ENCODE assay signal across 1 cellular context in the genomic region with DNA sequence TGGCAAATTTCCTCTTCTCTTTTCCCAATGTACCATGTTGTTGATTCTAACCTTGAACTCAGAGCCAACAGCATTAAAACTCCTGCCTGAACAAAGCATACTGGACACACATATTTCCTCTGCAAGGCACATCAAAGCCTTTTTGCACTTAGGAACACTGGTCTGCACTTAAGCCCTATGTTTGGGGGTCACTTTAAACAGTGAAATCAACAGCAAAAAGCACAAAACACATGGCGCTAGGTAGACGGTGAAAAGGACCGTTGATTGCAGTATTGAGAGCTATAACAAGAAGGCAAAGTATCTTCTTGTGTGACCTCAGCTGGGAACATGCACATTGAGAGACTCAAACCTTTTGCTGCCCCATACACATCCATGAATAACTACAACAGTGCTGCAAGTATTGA.
TF ChIP-seq lines count a peak whose summit lies in the region.

No MANE protein-coding gene starts in this region.

TF ChIP-seq in HepG2, 621 proteins besides CTCF, POLR2A, EP300 and RAD21 (continued from another document and continues in another):
- TF ChIP-seq, protein P1, sequence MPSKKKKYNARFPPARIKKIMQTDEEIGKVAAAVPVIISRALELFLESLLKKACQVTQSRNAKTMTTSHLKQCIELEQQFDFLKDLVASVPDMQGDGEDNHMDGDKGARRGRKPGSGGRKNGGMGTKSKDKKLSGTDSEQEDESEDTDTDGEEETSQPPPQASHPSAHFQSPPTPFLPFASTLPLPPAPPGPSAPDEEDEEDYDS (CRISPR knock-in tag; IDR thresholded peaks at IDR 0.05) = peak; percentile 78
- TF ChIP-seq ZNF607 (CRISPR knock-in tag; IDR thresholded peaks at IDR 0.05; ENCODE audit: borderline replicate concordance) = no peak
- no peak for TF ChIP-seq ZNF782 (CRISPR knock-in tag; IDR thresholded peaks at IDR 0.05; ENCODE audit: borderline replicate concordance)
- TF ChIP-seq TBX3 (IDR thresholded peaks at IDR 0.05; ENCODE audit: borderline replicate concordance) = peak; percentile 94
- no peak for TF ChIP-seq JDP2 (CRISPR knock-in tag; IDR thresholded peaks at IDR 0.05; ENCODE audit: borderline replicate concordance)
- TF ChIP-seq, protein P2, sequence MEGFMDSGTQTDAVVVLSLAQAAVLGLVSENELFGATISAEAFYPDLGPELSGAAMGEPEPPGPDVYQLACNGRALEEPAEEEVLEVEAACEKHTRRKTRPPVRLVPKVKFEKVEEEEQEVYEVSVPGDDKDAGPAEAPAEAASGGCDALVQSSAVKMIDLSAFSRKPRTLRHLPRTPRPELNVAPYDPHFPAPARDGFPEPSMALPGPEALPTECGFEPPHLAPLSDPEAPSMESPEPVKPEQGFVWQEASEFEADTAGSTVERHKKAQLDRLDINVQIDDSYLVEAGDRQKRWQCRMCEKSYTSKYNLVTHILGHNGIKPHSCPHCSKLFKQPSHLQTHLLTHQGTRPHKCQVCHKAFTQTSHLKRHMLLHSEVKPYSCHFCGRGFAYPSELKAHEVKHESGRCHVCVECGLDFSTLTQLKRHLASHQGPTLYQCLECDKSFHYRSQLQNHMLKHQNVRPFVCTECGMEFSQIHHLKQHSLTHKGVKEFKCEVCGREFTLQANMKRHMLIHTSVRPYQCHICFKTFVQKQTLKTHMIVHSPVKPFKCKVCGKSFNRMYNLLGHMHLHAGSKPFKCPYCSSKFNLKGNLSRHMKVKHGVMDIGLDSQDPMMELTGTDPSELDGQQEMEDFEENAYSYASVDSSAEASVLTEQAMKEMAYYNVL (CRISPR knock-in tag; IDR thresholded peaks at IDR 0.05; ENCODE audit: borderline replicate concordance) = peak; percentile 93; the same call in 1 of the 2 replicates
- no peak for TF ChIP-seq YY1 (IDR thresholded peaks at IDR 0.05; ENCODE audit: insufficient read depth, insufficient replicate concordance, low read depth, low read length)
- no peak for TF ChIP-seq SYNCRIP (IDR thresholded peaks at IDR 0.05; ENCODE audit: insufficient read depth, low read depth, low read length)
- TF ChIP-seq ERF (CRISPR knock-in tag; IDR thresholded peaks at IDR 0.05) = peak; percentile 86
- TF ChIP-seq HNF4A (CRISPR knock-in tag; IDR thresholded peaks at IDR 0.05) = peak; percentile 97
- no peak for TF ChIP-seq ZNF496 (CRISPR knock-in tag; IDR thresholded peaks at IDR 0.05; ENCODE audit: insufficient replicate concordance)
- TF ChIP-seq GATAD1 (CRISPR knock-in tag; IDR thresholded peaks at IDR 0.05) = peak; percentile 52; the same call in 1 of the 2 replicates
- no peak for TF ChIP-seq NFKB2 (CRISPR knock-in tag; IDR thresholded peaks at IDR 0.05; ENCODE audit: borderline replicate concordance)
- TF ChIP-seq, protein P3, sequence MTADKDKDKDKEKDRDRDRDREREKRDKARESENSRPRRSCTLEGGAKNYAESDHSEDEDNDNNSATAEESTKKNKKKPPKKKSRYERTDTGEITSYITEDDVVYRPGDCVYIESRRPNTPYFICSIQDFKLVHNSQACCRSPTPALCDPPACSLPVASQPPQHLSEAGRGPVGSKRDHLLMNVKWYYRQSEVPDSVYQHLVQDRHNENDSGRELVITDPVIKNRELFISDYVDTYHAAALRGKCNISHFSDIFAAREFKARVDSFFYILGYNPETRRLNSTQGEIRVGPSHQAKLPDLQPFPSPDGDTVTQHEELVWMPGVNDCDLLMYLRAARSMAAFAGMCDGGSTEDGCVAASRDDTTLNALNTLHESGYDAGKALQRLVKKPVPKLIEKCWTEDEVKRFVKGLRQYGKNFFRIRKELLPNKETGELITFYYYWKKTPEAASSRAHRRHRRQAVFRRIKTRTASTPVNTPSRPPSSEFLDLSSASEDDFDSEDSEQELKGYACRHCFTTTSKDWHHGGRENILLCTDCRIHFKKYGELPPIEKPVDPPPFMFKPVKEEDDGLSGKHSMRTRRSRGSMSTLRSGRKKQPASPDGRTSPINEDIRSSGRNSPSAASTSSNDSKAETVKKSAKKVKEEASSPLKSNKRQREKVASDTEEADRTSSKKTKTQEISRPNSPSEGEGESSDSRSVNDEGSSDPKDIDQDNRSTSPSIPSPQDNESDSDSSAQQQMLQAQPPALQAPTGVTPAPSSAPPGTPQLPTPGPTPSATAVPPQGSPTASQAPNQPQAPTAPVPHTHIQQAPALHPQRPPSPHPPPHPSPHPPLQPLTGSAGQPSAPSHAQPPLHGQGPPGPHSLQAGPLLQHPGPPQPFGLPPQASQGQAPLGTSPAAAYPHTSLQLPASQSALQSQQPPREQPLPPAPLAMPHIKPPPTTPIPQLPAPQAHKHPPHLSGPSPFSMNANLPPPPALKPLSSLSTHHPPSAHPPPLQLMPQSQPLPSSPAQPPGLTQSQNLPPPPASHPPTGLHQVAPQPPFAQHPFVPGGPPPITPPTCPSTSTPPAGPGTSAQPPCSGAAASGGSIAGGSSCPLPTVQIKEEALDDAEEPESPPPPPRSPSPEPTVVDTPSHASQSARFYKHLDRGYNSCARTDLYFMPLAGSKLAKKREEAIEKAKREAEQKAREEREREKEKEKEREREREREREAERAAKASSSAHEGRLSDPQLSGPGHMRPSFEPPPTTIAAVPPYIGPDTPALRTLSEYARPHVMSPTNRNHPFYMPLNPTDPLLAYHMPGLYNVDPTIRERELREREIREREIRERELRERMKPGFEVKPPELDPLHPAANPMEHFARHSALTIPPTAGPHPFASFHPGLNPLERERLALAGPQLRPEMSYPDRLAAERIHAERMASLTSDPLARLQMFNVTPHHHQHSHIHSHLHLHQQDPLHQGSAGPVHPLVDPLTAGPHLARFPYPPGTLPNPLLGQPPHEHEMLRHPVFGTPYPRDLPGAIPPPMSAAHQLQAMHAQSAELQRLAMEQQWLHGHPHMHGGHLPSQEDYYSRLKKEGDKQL (CRISPR knock-in tag; IDR thresholded peaks at IDR 0.05; ENCODE audit: low read depth) = peak; percentile 70; the same call in 1 of the 2 replicates
- TF ChIP-seq CENPT (CRISPR knock-in tag; IDR thresholded peaks at IDR 0.05; ENCODE audit: low read depth) = no peak
- TF ChIP-seq, protein P4, sequence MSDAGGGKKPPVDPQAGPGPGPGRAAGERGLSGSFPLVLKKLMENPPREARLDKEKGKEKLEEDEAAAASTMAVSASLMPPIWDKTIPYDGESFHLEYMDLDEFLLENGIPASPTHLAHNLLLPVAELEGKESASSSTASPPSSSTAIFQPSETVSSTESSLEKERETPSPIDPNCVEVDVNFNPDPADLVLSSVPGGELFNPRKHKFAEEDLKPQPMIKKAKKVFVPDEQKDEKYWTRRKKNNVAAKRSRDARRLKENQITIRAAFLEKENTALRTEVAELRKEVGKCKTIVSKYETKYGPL (CRISPR knock-in tag; IDR thresholded peaks at IDR 0.05) = no peak
- peak; percentile 85; the same call in 1 of the 2 replicates for TF ChIP-seq HMG20B (CRISPR knock-in tag; conservative IDR thresholded peaks at IDR 0.05)
- TF ChIP-seq ZEB1 (IDR thresholded peaks at IDR 0.05; ENCODE audit: insufficient replicate concordance, low read depth) = no peak
- peak; percentile 55 for TF ChIP-seq STAG1 (CRISPR knock-in tag; IDR thresholded peaks at IDR 0.05)
- peak; percentile 95 for TF ChIP-seq SALL1 (CRISPR knock-in tag; IDR thresholded peaks at IDR 0.05)
- no peak for TF ChIP-seq ZNF557 (CRISPR knock-in tag; IDR thresholded peaks at IDR 0.05)
- TF ChIP-seq, protein P5, sequence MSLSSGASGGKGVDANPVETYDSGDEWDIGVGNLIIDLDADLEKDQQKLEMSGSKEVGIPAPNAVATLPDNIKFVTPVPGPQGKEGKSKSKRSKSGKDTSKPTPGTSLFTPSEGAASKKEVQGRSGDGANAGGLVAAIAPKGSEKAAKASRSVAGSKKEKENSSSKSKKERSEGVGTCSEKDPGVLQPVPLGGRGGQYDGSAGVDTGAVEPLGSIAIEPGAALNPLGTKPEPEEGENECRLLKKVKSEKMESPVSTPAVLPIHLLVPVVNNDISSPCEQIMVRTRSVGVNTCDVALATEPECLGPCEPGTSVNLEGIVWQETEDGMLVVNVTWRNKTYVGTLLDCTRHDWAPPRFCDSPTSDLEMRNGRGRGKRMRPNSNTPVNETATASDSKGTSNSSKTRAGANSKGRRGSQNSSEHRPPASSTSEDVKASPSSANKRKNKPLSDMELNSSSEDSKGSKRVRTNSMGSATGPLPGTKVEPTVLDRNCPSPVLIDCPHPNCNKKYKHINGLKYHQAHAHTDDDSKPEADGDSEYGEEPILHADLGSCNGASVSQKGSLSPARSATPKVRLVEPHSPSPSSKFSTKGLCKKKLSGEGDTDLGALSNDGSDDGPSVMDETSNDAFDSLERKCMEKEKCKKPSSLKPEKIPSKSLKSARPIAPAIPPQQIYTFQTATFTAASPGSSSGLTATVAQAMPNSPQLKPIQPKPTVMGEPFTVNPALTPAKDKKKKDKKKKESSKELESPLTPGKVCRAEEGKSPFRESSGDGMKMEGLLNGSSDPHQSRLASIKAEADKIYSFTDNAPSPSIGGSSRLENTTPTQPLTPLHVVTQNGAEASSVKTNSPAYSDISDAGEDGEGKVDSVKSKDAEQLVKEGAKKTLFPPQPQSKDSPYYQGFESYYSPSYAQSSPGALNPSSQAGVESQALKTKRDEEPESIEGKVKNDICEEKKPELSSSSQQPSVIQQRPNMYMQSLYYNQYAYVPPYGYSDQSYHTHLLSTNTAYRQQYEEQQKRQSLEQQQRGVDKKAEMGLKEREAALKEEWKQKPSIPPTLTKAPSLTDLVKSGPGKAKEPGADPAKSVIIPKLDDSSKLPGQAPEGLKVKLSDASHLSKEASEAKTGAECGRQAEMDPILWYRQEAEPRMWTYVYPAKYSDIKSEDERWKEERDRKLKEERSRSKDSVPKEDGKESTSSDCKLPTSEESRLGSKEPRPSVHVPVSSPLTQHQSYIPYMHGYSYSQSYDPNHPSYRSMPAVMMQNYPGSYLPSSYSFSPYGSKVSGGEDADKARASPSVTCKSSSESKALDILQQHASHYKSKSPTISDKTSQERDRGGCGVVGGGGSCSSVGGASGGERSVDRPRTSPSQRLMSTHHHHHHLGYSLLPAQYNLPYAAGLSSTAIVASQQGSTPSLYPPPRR (CRISPR knock-in tag; IDR thresholded peaks at IDR 0.05; ENCODE audit: borderline replicate concordance) = peak; percentile 90
- no peak for TF ChIP-seq PCBP2 (optimal IDR thresholded peaks at IDR 0.05; ENCODE audit: low read depth, low read length, poor library complexity, severe bottlenecking)
- no peak for TF ChIP-seq KLF6 (CRISPR knock-in tag; IDR thresholded peaks at IDR 0.05)
- peak; percentile 92 for TF ChIP-seq MIXL1 (CRISPR knock-in tag; IDR thresholded peaks at IDR 0.05)
- TF ChIP-seq ZNF256 (CRISPR knock-in tag; conservative IDR thresholded peaks at IDR 0.05) = no peak
- TF ChIP-seq MXI1 (IDR thresholded peaks at IDR 0.05; ENCODE audit: borderline replicate concordance, low read depth, low read length) = no peak
- TF ChIP-seq, protein P6, sequence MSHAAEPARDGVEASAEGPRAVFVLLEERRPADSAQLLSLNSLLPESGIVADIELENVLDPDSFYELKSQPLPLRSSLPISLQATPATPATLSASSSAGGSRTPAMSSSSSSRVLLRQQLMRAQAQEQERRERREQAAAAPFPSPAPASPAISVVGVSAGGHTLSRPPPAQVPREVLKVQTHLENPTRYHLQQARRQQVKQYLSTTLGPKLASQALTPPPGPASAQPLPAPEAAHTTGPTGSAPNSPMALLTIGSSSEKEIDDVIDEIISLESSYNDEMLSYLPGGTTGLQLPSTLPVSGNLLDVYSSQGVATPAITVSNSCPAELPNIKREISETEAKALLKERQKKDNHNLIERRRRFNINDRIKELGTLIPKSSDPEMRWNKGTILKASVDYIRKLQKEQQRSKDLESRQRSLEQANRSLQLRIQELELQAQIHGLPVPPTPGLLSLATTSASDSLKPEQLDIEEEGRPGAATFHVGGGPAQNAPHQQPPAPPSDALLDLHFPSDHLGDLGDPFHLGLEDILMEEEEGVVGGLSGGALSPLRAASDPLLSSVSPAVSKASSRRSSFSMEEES (CRISPR knock-in tag; IDR thresholded peaks at IDR 0.05) = peak; percentile 83
- TF ChIP-seq RXRA (CRISPR knock-in tag; IDR thresholded peaks at IDR 0.05) = peak; percentile 61; the same call in 1 of the 2 replicates
- TF ChIP-seq ZNF562 (CRISPR knock-in tag; IDR thresholded peaks at IDR 0.05; ENCODE audit: borderline replicate concordance) = no peak
- no peak for TF ChIP-seq EZH2 (conservative IDR thresholded peaks at IDR 0.05; ENCODE audit: low read depth, low read length)
- TF ChIP-seq, protein P7, sequence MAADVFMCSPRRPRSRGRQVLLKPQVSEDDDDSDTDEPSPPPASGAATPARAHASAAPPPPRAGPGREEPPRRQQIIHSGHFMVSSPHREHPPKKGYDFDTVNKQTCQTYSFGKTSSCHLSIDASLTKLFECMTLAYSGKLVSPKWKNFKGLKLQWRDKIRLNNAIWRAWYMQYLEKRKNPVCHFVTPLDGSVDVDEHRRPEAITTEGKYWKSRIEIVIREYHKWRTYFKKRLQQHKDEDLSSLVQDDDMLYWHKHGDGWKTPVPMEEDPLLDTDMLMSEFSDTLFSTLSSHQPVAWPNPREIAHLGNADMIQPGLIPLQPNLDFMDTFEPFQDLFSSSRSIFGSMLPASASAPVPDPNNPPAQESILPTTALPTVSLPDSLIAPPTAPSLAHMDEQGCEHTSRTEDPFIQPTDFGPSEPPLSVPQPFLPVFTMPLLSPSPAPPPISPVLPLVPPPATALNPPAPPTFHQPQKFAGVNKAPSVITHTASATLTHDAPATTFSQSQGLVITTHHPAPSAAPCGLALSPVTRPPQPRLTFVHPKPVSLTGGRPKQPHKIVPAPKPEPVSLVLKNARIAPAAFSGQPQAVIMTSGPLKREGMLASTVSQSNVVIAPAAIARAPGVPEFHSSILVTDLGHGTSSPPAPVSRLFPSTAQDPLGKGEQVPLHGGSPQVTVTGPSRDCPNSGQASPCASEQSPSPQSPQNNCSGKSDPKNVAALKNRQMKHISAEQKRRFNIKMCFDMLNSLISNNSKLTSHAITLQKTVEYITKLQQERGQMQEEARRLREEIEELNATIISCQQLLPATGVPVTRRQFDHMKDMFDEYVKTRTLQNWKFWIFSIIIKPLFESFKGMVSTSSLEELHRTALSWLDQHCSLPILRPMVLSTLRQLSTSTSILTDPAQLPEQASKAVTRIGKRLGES (CRISPR knock-in tag; IDR thresholded peaks at IDR 0.05; ENCODE audit: borderline replicate concordance) = no peak
- TF ChIP-seq ZNF775 (CRISPR knock-in tag; IDR thresholded peaks at IDR 0.05; ENCODE audit: borderline replicate concordance) = no peak
- TF ChIP-seq, protein P8, sequence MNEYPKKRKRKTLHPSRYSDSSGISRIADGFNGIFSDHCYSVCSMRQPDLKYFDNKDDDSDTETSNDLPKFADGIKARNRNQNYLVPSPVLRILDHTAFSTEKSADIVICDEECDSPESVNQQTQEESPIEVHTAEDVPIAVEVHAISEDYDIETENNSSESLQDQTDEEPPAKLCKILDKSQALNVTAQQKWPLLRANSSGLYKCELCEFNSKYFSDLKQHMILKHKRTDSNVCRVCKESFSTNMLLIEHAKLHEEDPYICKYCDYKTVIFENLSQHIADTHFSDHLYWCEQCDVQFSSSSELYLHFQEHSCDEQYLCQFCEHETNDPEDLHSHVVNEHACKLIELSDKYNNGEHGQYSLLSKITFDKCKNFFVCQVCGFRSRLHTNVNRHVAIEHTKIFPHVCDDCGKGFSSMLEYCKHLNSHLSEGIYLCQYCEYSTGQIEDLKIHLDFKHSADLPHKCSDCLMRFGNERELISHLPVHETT (CRISPR knock-in tag; conservative IDR thresholded peaks at IDR 0.05) = no peak
- peak; percentile 95 for TF ChIP-seq TBX2 (CRISPR knock-in tag; IDR thresholded peaks at IDR 0.05; ENCODE audit: borderline replicate concordance)
- no peak for TF ChIP-seq ZNF703 (CRISPR knock-in tag; IDR thresholded peaks at IDR 0.05; ENCODE audit: borderline replicate concordance)
- no peak for TF ChIP-seq ZZZ3 (CRISPR knock-in tag; IDR thresholded peaks at IDR 0.05; ENCODE audit: borderline replicate concordance)
